Comparison of ENCODE assay signal across 18 cellular contexts in the genomic region with DNA sequence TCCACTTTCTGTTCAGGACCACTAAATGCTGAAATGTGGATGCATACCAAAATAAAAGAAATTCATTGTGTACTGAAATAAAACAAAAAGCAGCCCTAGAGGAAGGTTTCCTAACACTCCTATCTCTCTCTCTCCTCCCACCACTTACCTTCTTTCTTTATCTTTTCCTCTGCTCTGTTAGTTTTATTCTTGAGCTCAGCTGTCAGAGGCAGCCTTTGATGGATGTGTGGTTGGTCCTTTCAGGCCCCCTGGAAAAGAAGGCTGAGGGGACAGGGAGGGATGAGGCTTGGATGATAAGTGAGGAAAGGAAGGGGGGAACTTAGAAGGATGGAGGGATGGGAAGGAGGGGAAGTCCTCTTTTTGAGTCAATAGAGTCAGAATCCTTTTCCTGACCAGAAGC. TPM values are rescaled to one million over a fixed set of nuclear protein-coding genes. Genes with fewer than 3 reads are reported as not detected.
DNase-seq lines count a peak whose midpoint lies in the region; ATAC-seq and TF ChIP-seq lines count a peak whose summit lies in the region.
"Had no signal": no experiment of that assay in that cellular context is flagged by ENCODE, and none has a peak within 500 bp of the region (broad histone marks: within the 10 kb centered on the region; RNA-seq: fewer than 3 reads in every experiment).

No MANE protein-coding gene starts in this region.

- H3K4me3 ChIP-seq in left ventricle myocardium inferior (no peak overlapping the region), heart left ventricle (no peak overlapping the region), Loucy (ENCODE audit: low read length, poor library complexity, severe bottlenecking) (no peak overlapping the region), esophagus muscularis mucosa (no peak overlapping the region)
- H3K4me3 ChIP-seq: A549; BLaER1 treated with 17β-estradiol and CSF1 and Interleukin-3, amounts not matched to agents 10 nM and 100 nM had no signal

- ATAC-seq in heart left ventricle (no peak), GM21528 (IDR thresholded peaks at IDR 0.05; ENCODE audit: low FRiP score, unreplicated experiment) (no peak)
- ATAC-seq: A549; CD8-positive, alpha-beta T cell had no signal

- no peak for TF ChIP-seq POLR2A in heart left ventricle (IDR thresholded peaks at IDR 0.05)
- TF ChIP-seq POLR2A in esophagus muscularis mucosa (IDR thresholded peaks at IDR 0.05; ENCODE audit: low read depth) = no peak

- no peaks in the 10 kb centered on the region for H4K20me1 ChIP-seq in Loucy (ENCODE audit: insufficient read depth, low read length, poor library complexity, severe bottlenecking)
- H4K20me1 ChIP-seq: BLaER1 treated with 17β-estradiol and CSF1 and Interleukin-3, amounts not matched to agents 10 nM and 100 nM had no signal

- no peaks in the 10 kb centered on the region for H3K79me2 ChIP-seq in Loucy (ENCODE audit: insufficient read depth, low read length)

- H3K36me3 ChIP-seq in left ventricle myocardium inferior = no peaks in the 10 kb centered on the region
- no peaks in the 10 kb centered on the region for H3K36me3 ChIP-seq in heart left ventricle
- H3K36me3 ChIP-seq in Loucy (ENCODE audit: insufficient read depth, low read length) = no peaks in the 10 kb centered on the region
- H3K36me3 ChIP-seq in esophagus muscularis mucosa = no peaks in the 10 kb centered on the region
- H3K36me3 ChIP-seq: BLaER1 treated with 17β-estradiol and CSF1 and Interleukin-3, amounts not matched to agents 10 nM and 100 nM had no signal

- TF ChIP-seq CTCF in left ventricle myocardium inferior (IDR thresholded peaks at IDR 0.05; ENCODE audit: borderline replicate concordance) (no peak), heart left ventricle (IDR thresholded peaks at IDR 0.05) (no peak), Loucy (conservative IDR thresholded peaks at IDR 0.05; ENCODE audit: low read length) (no peak), esophagus muscularis mucosa (IDR thresholded peaks at IDR 0.05) (no peak)

- H2AFZ ChIP-seq in Loucy (ENCODE audit: low read length) = no peak overlapping the region

- H3K27ac ChIP-seq in left ventricle myocardium inferior (replicated peaks) (peak overlapping the region; percentile 55), heart left ventricle (peak overlapping the region in 3 of 12 donors; percentile 17 to 65 (median 59)), esophagus muscularis mucosa (replicated peaks in 1 of 4) (no peak overlapping the region)
- H3K27ac ChIP-seq: 22Rv1; A549; BLaER1 treated with 17β-estradiol and CSF1 and Interleukin-3, amounts not matched to agents 10 nM and 100 nM; C4-2B had no signal

- no peak overlapping the region for H3K9ac ChIP-seq in Loucy (ENCODE audit: low read depth, low read length, poor library complexity, severe bottlenecking)
- H3K9ac ChIP-seq: BLaER1 treated with 17β-estradiol and CSF1 and Interleukin-3, amounts not matched to agents 10 nM and 100 nM had no signal

- H3F3A ChIP-seq in Loucy (ENCODE audit: low read depth) = no peaks in the 10 kb centered on the region

- H3K27me3 ChIP-seq in left ventricle myocardium inferior (ENCODE audit: low read depth) (peaks cover 5% of the 10 kb centered on the region), heart left ventricle (no peaks in the 10 kb centered on the region), Loucy (ENCODE audit: insufficient read depth, low read length, poor library complexity, severe bottlenecking) (no peaks in the 10 kb centered on the region), esophagus muscularis mucosa (peaks cover 0 to 6% (median 0%) of the 10 kb centered on the region in 4 donors)
- H3K27me3 ChIP-seq: BLaER1 treated with 17β-estradiol and CSF1 and Interleukin-3, amounts not matched to agents 10 nM and 100 nM had no signal

- H3K9me2 ChIP-seq in Loucy (replicated peaks; ENCODE audit: low read depth, low read length) = no peaks in the 10 kb centered on the region

- intact Hi-C loops in left ventricle myocardium inferior (cut with micrococcal nuclease) (loop anchor here (10.0 kb wide), 1 partner anchor 152 kb away; no protein-coding TSS in a partner anchor), heart left ventricle (cut with DNase I) (loop anchor here in 1 of 10 donors (10.0 kb wide), 1 partner anchor 278 kb away; no protein-coding TSS in a partner anchor), esophagus muscularis mucosa (cut with DNase I) (no loop called here)

- peak overlapping the region; percentile 2 for H3K4me2 ChIP-seq in Loucy (ENCODE audit: low read depth, low read length, poor library complexity, severe bottlenecking)
- H3K4me2 ChIP-seq: A549; BLaER1 treated with 17β-estradiol and CSF1 and Interleukin-3, amounts not matched to agents 10 nM and 100 nM had no signal

- H3K4me1 ChIP-seq in left ventricle myocardium inferior = peaks cover 30% of the 10 kb centered on the region
- H3K4me1 ChIP-seq in heart left ventricle = peaks cover 0 to 32% (median 6%) of the 10 kb centered on the region in 12 donors
- H3K4me1 ChIP-seq in Loucy (ENCODE audit: insufficient read depth, low read length, poor library complexity, severe bottlenecking) = peaks cover 49% of the 10 kb centered on the region
- H3K4me1 ChIP-seq in esophagus muscularis mucosa = peaks cover 0 to 15% (median 0%) of the 10 kb centered on the region in 4 donors
- H3K4me1 ChIP-seq: A549 had no signal

- H3K9me3 ChIP-seq in left ventricle myocardium inferior (replicated peaks) (no peaks in the 10 kb centered on the region), heart left ventricle (no peaks in the 10 kb centered on the region), Loucy (ENCODE audit: insufficient read depth, low read depth, low read length) (no peaks in the 10 kb centered on the region), esophagus muscularis mucosa (no peaks in the 10 kb centered on the region)
- H3K9me3 ChIP-seq: A549, Caco-2 had no signal

- DNase-seq in left ventricle myocardium inferior (no peak), heart left ventricle (no peak), esophagus muscularis mucosa (ENCODE audit: extremely low spot score) (peak; percentile 17)
- DNase-seq: AML-193; Caco-2; Calu3; CD4-positive, alpha-beta T cell; CD8-positive, alpha-beta T cell; DMS79 treated with DMSO at 0.1 percent for 48 hours; GF-D8 had no signal

- no peak for TF ChIP-seq EP300 in esophagus muscularis mucosa (IDR thresholded peaks at IDR 0.05)

RNA-seq across cellular contexts. Expression of a gene that starts 47.6 kb away (rescaled TPM):
- total RNA-seq in left ventricle myocardium inferior (7.3 TPM), heart left ventricle (10 to 100 TPM in 1 of 9 donors, 1 to 10 TPM in 7, under 1 TPM in 1; 0.81 to 24.8 (median 1.9) TPM), esophagus muscularis mucosa (under 1 TPM in 3 of 4 donors, not detected in 1; 0.75 to 0.99 (median 0.83) TPM)
- 10 to 100 TPM in 1 of 2 donors, 1 to 10 TPM in 1; 1.7 to 30.9 TPM for polyA plus RNA-seq in heart left ventricle
- total RNA-seq: A172; Caco-2; CD4-positive, alpha-beta T cell; CD8-positive, alpha-beta T cell had no signal
- polyA plus RNA-seq: BJ had no signal
